Comparison of ENCODE assay signal across 8 cellular contexts in the genomic region with DNA sequence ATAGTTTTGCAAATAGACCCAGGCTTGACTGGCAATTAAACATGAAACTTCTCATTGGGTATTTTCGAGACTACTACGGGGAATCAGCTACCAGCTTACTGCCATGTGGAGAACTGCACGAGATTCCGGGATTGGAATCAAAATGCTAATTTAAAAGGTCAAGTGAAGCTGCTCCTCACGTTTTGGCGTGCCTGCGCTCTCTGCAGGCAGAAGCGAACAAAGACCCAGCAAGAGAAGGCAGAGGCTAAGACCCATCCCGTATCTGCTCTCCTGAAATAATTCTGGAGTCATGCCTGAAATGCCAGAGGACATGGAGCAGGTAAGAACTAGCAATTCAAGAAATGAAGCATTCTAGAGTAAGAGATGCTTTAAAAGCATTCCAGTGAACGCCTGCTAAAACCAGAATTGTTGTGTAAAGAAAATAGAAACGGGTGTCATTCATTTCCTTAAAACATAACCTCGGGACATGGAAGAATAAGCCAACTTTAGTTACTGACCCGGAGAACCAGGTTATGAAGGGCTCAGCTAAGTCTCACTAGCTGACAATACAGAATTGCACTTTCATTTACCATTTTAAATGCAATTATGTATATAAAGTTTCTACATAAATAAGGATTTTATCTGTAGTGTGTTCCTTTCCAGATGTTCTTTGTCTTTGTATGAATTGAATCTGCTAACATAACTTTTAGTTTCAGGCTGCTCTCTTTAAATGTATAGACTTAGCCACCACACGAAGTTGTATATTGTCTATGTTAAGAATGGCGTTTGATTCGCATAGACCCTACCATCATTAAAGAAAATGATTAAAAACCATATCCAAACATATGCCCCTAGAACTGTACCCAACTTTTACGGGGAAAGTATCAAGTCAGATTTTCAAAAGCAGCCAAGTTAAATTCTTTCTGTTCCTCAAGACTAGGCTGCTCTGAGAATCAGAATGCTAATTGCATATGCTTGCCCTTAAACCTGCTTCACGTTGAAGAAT. TPM values are rescaled to one million over a fixed set of nuclear protein-coding genes. Genes with fewer than 3 reads are reported as not detected.
DNase-seq lines count a peak whose midpoint lies in the region; ATAC-seq and TF ChIP-seq lines count a peak whose summit lies in the region.

No MANE protein-coding gene starts in this region.

- H3K9ac ChIP-seq in HUES48 (ENCODE audit: low read depth, low read length) (peak overlapping the region; percentile 91), skeletal muscle satellite cell (ENCODE audit: low read depth, low read length) (peak overlapping the region; percentile 92)

- H3K9me3 ChIP-seq in HUES48 (ENCODE audit: control insufficient read depth, insufficient read depth, low read length), result no peaks in the 10 kb centered on the region
- H3K9me3 ChIP-seq in skeletal muscle satellite cell (replicated peaks; ENCODE audit: low read length), result no peaks in the 10 kb centered on the region

- TF ChIP-seq CTCF in GM06990 (IDR thresholded peaks at IDR 0.05; ENCODE audit: insufficient read depth, low read length, poor library complexity, severe bottlenecking), result peak; percentile 55

- peaks cover 23% of the 10 kb centered on the region for H3K4me1 ChIP-seq in HUES48 (ENCODE audit: control insufficient read depth, insufficient read depth, low read length)
- H3K4me1 ChIP-seq in skeletal muscle satellite cell (ENCODE audit: control insufficient read depth, insufficient read depth, low read length), result peaks cover 24% of the 10 kb centered on the region

- H3K36me3 ChIP-seq in GM06990 (ENCODE audit: control insufficient read depth, insufficient read depth, low read length) (no peaks in the 10 kb centered on the region), HUES48 (ENCODE audit: control insufficient read depth, insufficient read depth, low read length) (no peaks in the 10 kb centered on the region), skeletal muscle satellite cell (ENCODE audit: insufficient read depth, low read length) (no peaks in the 10 kb centered on the region)

- H3K27ac ChIP-seq in HUES48 (ENCODE audit: low read depth, low read length) (peak overlapping the region; percentile 98), caudate nucleus (ENCODE audit: low read depth, low read length) (peak overlapping the region; percentile 82)

- no peaks in the 10 kb centered on the region for H3K27me3 ChIP-seq in GM06990 (replicated peaks; ENCODE audit: control insufficient read depth, insufficient read depth, low read length)
- H3K27me3 ChIP-seq in HUES48 (ENCODE audit: control insufficient read depth, insufficient read depth, low read length), result no peaks in the 10 kb centered on the region
- no peaks in the 10 kb centered on the region for H3K27me3 ChIP-seq in skeletal muscle satellite cell (ENCODE audit: control insufficient read depth, insufficient read depth, low read length)

- no peak for ATAC-seq in HG02938 (IDR thresholded peaks at IDR 0.05; ENCODE audit: unreplicated experiment)

- H3K4me3 ChIP-seq in GM06990 (replicated peaks; ENCODE audit: low read depth, low read length) (peak overlapping the region; percentile 76), HUES48 (ENCODE audit: low read depth, low read length) (peak overlapping the region; percentile 96), skeletal muscle satellite cell (ENCODE audit: low read length) (peak overlapping the region; percentile 88)

- peak overlapping the region; percentile 88 for H3K4me2 ChIP-seq in skeletal muscle satellite cell (ENCODE audit: low read length)

- DNase-seq in GM06990 (ENCODE audit: extremely low read depth, insufficient read length) (no peak), SW 1271 (lab: John Stamatoyannopoulos, UW) (peak; percentile 64 to 88), caudate nucleus (lab: John Stamatoyannopoulos, UW) (peak in 50 of 61 donors; percentile 2 to 74 (median 28)), iPS-NIHi7 (ENCODE audit: extremely low spot score) (peak; percentile 67), NCI-H1105 treated with DMSO at 0.1 percent for 48 hours (lab: John Stamatoyannopoulos, UW) (no peak)

RNA-seq across cellular contexts. Expression of gene MAT2B, which starts 2.0 kb away (rescaled TPM):
- 36.8 and 37.4 TPM in 2 replicates for total RNA-seq in skeletal muscle satellite cell (2012; rRNA removed)

RNA-seq across cellular contexts. Expression of gene HMMR, which starts 43.0 kb away (rescaled TPM):
- total RNA-seq in skeletal muscle satellite cell (2012; rRNA removed), result 26.9 and 27.4 TPM in 2 replicates

RNA-seq across cellular contexts. Expression of gene NUDCD2, which starts 43.5 kb away (rescaled TPM):
- total RNA-seq in skeletal muscle satellite cell (2012; rRNA removed), result 4.4 and 5.8 TPM in 2 replicates

Comparison
In these comparisons a context has a peak if more than half of its experiments do, and no peak if none do; other contexts are left out.
1. DNase-seq: peak in SW 1271 (2 of 2), caudate nucleus (50 of 61) and iPS-NIHi7 (single experiment); none in GM06990 (single experiment) and NCI-H1105 treated with DMSO at 0.1 percent for 48 hours (single experiment).
2. Peak in every context shown above with its lines, with median percentiles within 50 percentile points of each other: H3K4me3 ChIP-seq.